Comparison of ENCODE assay signal across 28 cellular contexts in the genomic region with DNA sequence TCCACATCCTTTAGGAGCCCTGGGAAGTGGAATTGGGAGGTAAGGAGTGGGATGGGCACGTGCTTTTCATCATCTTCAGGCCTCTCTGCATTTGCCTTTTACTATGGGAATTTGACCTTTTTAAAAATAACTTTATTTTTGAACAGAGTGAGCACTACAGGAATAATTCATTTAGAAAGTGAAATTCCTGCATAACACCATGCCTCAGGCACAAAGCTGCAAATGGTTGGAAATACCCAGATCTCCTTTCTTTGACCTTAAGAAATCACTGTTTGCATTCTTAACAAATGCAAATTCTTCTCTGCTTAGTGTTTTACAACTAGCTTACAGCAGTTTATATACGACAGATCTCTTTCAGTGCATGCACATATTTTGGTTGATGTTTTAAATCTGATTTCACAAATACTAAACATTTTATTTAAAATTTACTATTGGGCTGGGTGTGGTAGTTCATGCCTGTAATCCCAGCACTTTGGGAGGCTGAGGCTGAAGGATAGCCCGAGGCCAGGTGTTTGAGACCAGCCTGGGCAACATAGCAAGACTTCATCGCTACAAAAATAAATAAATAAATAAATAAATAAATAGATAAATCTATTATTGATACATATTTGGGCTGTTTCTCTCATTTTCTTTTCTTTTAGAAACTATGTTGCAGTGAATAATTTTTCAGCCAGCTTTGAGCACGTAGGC. TPM values are rescaled to one million over a fixed set of nuclear protein-coding genes. Genes with fewer than 3 reads are reported as not detected.
DNase-seq lines count a peak whose midpoint lies in the region; ATAC-seq and TF ChIP-seq lines count a peak whose summit lies in the region.
"Had no signal": no experiment of that assay in that cellular context is flagged by ENCODE, and none has a peak within 500 bp of the region (broad histone marks: within the 10 kb centered on the region; RNA-seq: fewer than 3 reads in every experiment).

No MANE protein-coding gene starts in this region.

- no peak overlapping the region for H4K91ac ChIP-seq in trophoblast cell (ENCODE audit: low read depth, low read length)

- H3K79me1 ChIP-seq in trophoblast cell (ENCODE audit: low read length): no peaks in the 10 kb centered on the region

- H4K12ac ChIP-seq in trophoblast cell (ENCODE audit: low read depth, low read length): no peak overlapping the region

- H3K4ac ChIP-seq in trophoblast cell (ENCODE audit: low read depth, low read length): no peak overlapping the region

- H3K4me2 ChIP-seq in trophoblast cell (ENCODE audit: low read length): no peak overlapping the region

- peak; percentile 18 for DNase-seq in GM12865 (ENCODE audit: low read depth)
- DNase-seq in RWPE2 (ENCODE audit: low spot score): no peak
- peak; percentile 4 for DNase-seq in epithelial cell of proximal tubule (ENCODE audit: low read depth)
- DNase-seq in trophoblast cell: peak; percentile 56 to 92
- DNase-seq in RPMI8226: no peak
- DNase-seq in stimulated activated CD8-positive, alpha-beta memory T cell treated with anti-CD3 and anti-CD28 coated beads, Interleukin-4, amount 100 ng/mL, for 48 hours: no peak
- DNase-seq: activated naive CD4-positive, alpha-beta T cell treated with Interleukin-2 at 50 U/mL for 16 hours; activated T-cell treated with anti-CD3 and anti-CD28 coated beads, Interleukin-2, amount 50 U/mL, for 48 hours; CD4-positive, alpha-beta memory T cell; hypothalamus; KBM-7; NCI-H187 treated with DMSO at 0.1 percent for 48 hours; NCI-H226; T-helper 1 cell had no signal

- WGBS in trophoblast cell (ENCODE audit: extremely low coverage, insufficient coverage, insufficient read length): no CpG with 5 or more reads among the region's 5 CpGs

- H2BK120ac ChIP-seq in trophoblast cell (ENCODE audit: insufficient read depth, low read length, poor library complexity): no peak overlapping the region

- no peak overlapping the region for H2AK5ac ChIP-seq in trophoblast cell (ENCODE audit: low read length)

- TF ChIP-seq CTCF in GM12865 (IDR thresholded peaks at IDR 0.05; ENCODE audit: insufficient read depth, low read depth, low read length, missing control alignments): no peak
- TF ChIP-seq CTCF in RWPE2 (IDR thresholded peaks at IDR 0.05; ENCODE audit: poor library complexity, severe bottlenecking): no peak
- TF ChIP-seq CTCF in epithelial cell of proximal tubule (conservative IDR thresholded peaks at IDR 0.05; ENCODE audit: low read depth, low read length): no peak

- no peak overlapping the region for H3K18ac ChIP-seq in trophoblast cell (ENCODE audit: low read length)

- no peak overlapping the region for H3K14ac ChIP-seq in trophoblast cell (ENCODE audit: low read length)

- H4K8ac ChIP-seq in trophoblast cell (ENCODE audit: low read depth, low read length): no peak overlapping the region

- H3K4me3 ChIP-seq in GM12865 (ENCODE audit: low read depth, low read length) (no peak overlapping the region), RWPE2 (ENCODE audit: severe bottlenecking) (no peak overlapping the region), epithelial cell of proximal tubule (ENCODE audit: low read depth, low read length) (no peak overlapping the region), trophoblast cell (ENCODE audit: low read depth, low read length) (no peak overlapping the region)
- H3K4me3 ChIP-seq: cardiac muscle cell, gastroesophageal sphincter, lung, vagina had no signal

- no peaks in the 10 kb centered on the region for H3K9me3 ChIP-seq in RWPE2 (ENCODE audit: severe bottlenecking)
- peaks cover 3% of the 10 kb centered on the region for H3K9me3 ChIP-seq in trophoblast cell (ENCODE audit: insufficient read depth, low read depth, low read length)
- H3K9me3 ChIP-seq: gastroesophageal sphincter, neutrophil, vagina had no signal

- H2AFZ ChIP-seq in trophoblast cell (ENCODE audit: insufficient read depth, low read length, poor library complexity): no peak overlapping the region

- no peak overlapping the region for H2BK5ac ChIP-seq in trophoblast cell (ENCODE audit: low read depth, low read length, poor library complexity)

- H3K79me2 ChIP-seq in trophoblast cell (ENCODE audit: control insufficient read depth, insufficient read depth, low read length, poor library complexity): no peaks in the 10 kb centered on the region

- no peaks in the 10 kb centered on the region for H3K27me3 ChIP-seq in RWPE2 (ENCODE audit: insufficient read depth, poor library complexity, severe bottlenecking)
- H3K27me3 ChIP-seq in trophoblast cell (ENCODE audit: insufficient read depth, low read length): no peaks in the 10 kb centered on the region
- H3K27me3 ChIP-seq: cardiac muscle cell, gastroesophageal sphincter, neutrophil, vagina had no signal

- no peak overlapping the region for H3K23ac ChIP-seq in trophoblast cell (ENCODE audit: low read length)

- H3K36me3 ChIP-seq in RWPE2 (ENCODE audit: low read depth): no peaks in the 10 kb centered on the region
- no peaks in the 10 kb centered on the region for H3K36me3 ChIP-seq in trophoblast cell (ENCODE audit: control insufficient read depth in 1 of 2, insufficient read depth in 2 of 2, low read length in 2 of 2)
- H3K36me3 ChIP-seq: cardiac muscle cell, gastroesophageal sphincter, neutrophil, vagina had no signal

- ATAC-seq in RWPE2 (ENCODE audit: low read depth) (peak; percentile 58), HG03432 (IDR thresholded peaks at IDR 0.05; ENCODE audit: unreplicated experiment) (no peak)
- ATAC-seq: gastroesophageal sphincter; stimulated activated effector memory CD8-positive, alpha-beta T cell treated with anti-CD3 and anti-CD28 coated beads, Interleukin-12 subunit alpha, Interleukin-12 subunit beta, amount 100 ng/mL, for 72 hours had no signal

- H3K4me1 ChIP-seq in RWPE2 (ENCODE audit: insufficient read depth, poor library complexity, severe bottlenecking): no peaks in the 10 kb centered on the region
- H3K4me1 ChIP-seq in trophoblast cell (ENCODE audit: control insufficient read depth in 1 of 2, insufficient read depth in 2 of 2, low read length in 2 of 2): no peaks in the 10 kb centered on the region
- H3K4me1 ChIP-seq: gastroesophageal sphincter, vagina had no signal

- H2BK12ac ChIP-seq in trophoblast cell (ENCODE audit: low read length): no peak overlapping the region

- H3K9ac ChIP-seq in trophoblast cell (ENCODE audit: low read length): no peak overlapping the region

- H3K27ac ChIP-seq in RWPE2 (ENCODE audit: poor library complexity, severe bottlenecking) (no peak overlapping the region), trophoblast cell (ENCODE audit: low read depth, low read length) (no peak overlapping the region)
- H3K27ac ChIP-seq: cardiac muscle cell, gastroesophageal sphincter, neutrophil, vagina had no signal

RNA-seq across cellular contexts. Expression of a gene that starts 24.5 kb away (rescaled TPM):
- total RNA-seq in epithelial cell of proximal tubule: not detected in 2 replicates
- polyA plus RNA-seq in trophoblast cell (2013): not detected in 2 replicates
- total RNA-seq: activated CD8-positive, alpha-beta memory T cell treated with anti-CD3 and anti-CD28 coated beads for 36 hours; cardiac muscle cell; CD4-positive, alpha-beta memory T cell; dermis microvascular lymphatic vessel endothelial cell; gastroesophageal sphincter; H4; lung; pulmonary artery endothelial cell; skeletal muscle tissue; temporal lobe; vagina had no signal
- polyA plus RNA-seq: cardiac muscle cell; CD4-positive, alpha-beta memory T cell; keratinocyte; lung had no signal

RNA-seq across cellular contexts. Expression of a gene that starts 52.9 kb away (rescaled TPM):
- not detected in 2 replicates for total RNA-seq in epithelial cell of proximal tubule
- not detected in 2 replicates for polyA plus RNA-seq in trophoblast cell (2013)
- total RNA-seq: activated CD8-positive, alpha-beta memory T cell treated with anti-CD3 and anti-CD28 coated beads for 36 hours; cardiac muscle cell; CD4-positive, alpha-beta memory T cell; dermis microvascular lymphatic vessel endothelial cell; gastroesophageal sphincter; H4; lung; pulmonary artery endothelial cell; skeletal muscle tissue; temporal lobe; vagina had no signal
- polyA plus RNA-seq: cardiac muscle cell; CD4-positive, alpha-beta memory T cell; keratinocyte; lung had no signal

Comparison
In these comparisons a context has a peak if more than half of its experiments do, and no peak if none do; other contexts are left out.
1. DNase-seq: peak in GM12865 (single experiment), epithelial cell of proximal tubule (single experiment) and trophoblast cell (2 of 2); none in RWPE2 (single experiment), RPMI8226 (single experiment) and stimulated activated CD8-positive, alpha-beta memory T cell treated with anti-CD3 and anti-CD28 coated beads, Interleukin-4, amount 100 ng/mL, for 48 hours (single experiment).